8 cellular contexts compared by ENCODE assay signal in genomic region chr7:128166603-128167315, GRCh38.
DNase-seq lines count a peak whose midpoint lies in the region; ATAC-seq and TF ChIP-seq lines count a peak whose summit lies in the region.

No MANE protein-coding gene starts in this region.

- peak overlapping the region; percentile 67 for H3K4me3 Mint-ChIP-seq in central memory CD8-positive, alpha-beta T cell
- peak overlapping the region; percentile 81 for H3K4me3 Mint-ChIP-seq in memory B cell

- peak; percentile 80 for DNase-seq in DMS53 (lab: John Stamatoyannopoulos, UW)
- peak; percentile 33 for DNase-seq in NCI-H1105 treated with DMSO at 0.1 percent for 48 hours (lab: John Stamatoyannopoulos, UW)
- DNase-seq in central memory CD8-positive, alpha-beta T cell (ENCODE audit: low spot score in 2 of 2): no peak
- DNase-seq in memory B cell (ENCODE audit: low spot score in 2 of 2): peak; percentile 31 to 42
- DNase-seq in transverse colon: no peak
- no peak for DNase-seq in SIG-M5 (lab: John Stamatoyannopoulos, UW)

- H3K27me3 ChIP-seq in transverse colon: peaks cover 94% of the 10 kb centered on the region

- H3K4me3 ChIP-seq in transverse colon: peak overlapping the region; percentile 5 to 52 (median 26)

- H3K27ac Mint-ChIP-seq in central memory CD8-positive, alpha-beta T cell (ENCODE audit: low read depth): no peak overlapping the region
- no peak overlapping the region for H3K27ac Mint-ChIP-seq in memory B cell

- ATAC-seq in central memory CD8-positive, alpha-beta T cell (replicated peaks; ENCODE audit: extremely low read depth, poor library complexity, severe bottlenecking): peak; percentile 22
- ATAC-seq in memory B cell (ENCODE audit: low read depth) (peak; percentile 23), GM21526 (IDR thresholded peaks at IDR 0.05; ENCODE audit: low FRiP score, unreplicated experiment) (no peak), HG02852 (IDR thresholded peaks at IDR 0.05; ENCODE audit: unreplicated experiment) (no peak)

- intact Hi-C loops in transverse colon (cut with DNase I; ENCODE audit: low total_unique reads): no loop called here

- peaks cover 0 to 24% (median 19%) of the 10 kb centered on the region in 4 donors for H3K4me1 ChIP-seq in transverse colon

- peaks cover 87% of the 10 kb centered on the region for H3K27me3 Mint-ChIP-seq in central memory CD8-positive, alpha-beta T cell
- peaks cover 27% of the 10 kb centered on the region for H3K27me3 Mint-ChIP-seq in memory B cell

- no peaks in the 10 kb centered on the region for H3K9me3 ChIP-seq in transverse colon

- in situ Hi-C loops in transverse colon (cut with MboI; ENCODE audit: low pct_ligation_motif_present in 1 of 4, low pct_unique_long_range_greater_than_20kb in 1 of 4, low sequenced_read_pairs in 3 of 4): no loop called here

- H3K9me3 Mint-ChIP-seq in central memory CD8-positive, alpha-beta T cell: no peaks in the 10 kb centered on the region
- H3K9me3 Mint-ChIP-seq in memory B cell: no peaks in the 10 kb centered on the region

- no peaks in the 10 kb centered on the region for H3K36me3 ChIP-seq in transverse colon

- peaks cover 24% of the 10 kb centered on the region for H3K4me1 Mint-ChIP-seq in central memory CD8-positive, alpha-beta T cell
- peaks cover 16% of the 10 kb centered on the region for H3K4me1 Mint-ChIP-seq in memory B cell

- no peak overlapping the region for H3K27ac ChIP-seq in transverse colon

- WGBS in transverse colon (ENCODE audit: low coverage in 1 of 2), 2 donors: 4% methylated on average over 33 of the region's 63 CpGs; no CpG with 5 or more reads in 1 of the 2 donors

- no peak for TF ChIP-seq POLR2A in transverse colon (IDR thresholded peaks at IDR 0.05)

- no peak for TF ChIP-seq EP300 in transverse colon (IDR thresholded peaks at IDR 0.05; ENCODE audit: low read depth)

- no peak for TF ChIP-seq CTCF in transverse colon (IDR thresholded peaks at IDR 0.05)

- H3K36me3 Mint-ChIP-seq in central memory CD8-positive, alpha-beta T cell (ENCODE audit: insufficient read depth): no peaks in the 10 kb centered on the region
- peaks cover 3% of the 10 kb centered on the region for H3K36me3 Mint-ChIP-seq in memory B cell

Comparison
In these comparisons a context has a peak if more than half of its experiments do, and no peak if none do; other contexts are left out.
1. DNase-seq: peak in DMS53 (single experiment), NCI-H1105 treated with DMSO at 0.1 percent for 48 hours (single experiment) and memory B cell (2 of 2); none in central memory CD8-positive, alpha-beta T cell (0 of 2), transverse colon (single experiment) and SIG-M5 (single experiment).
2. ATAC-seq: peak in central memory CD8-positive, alpha-beta T cell (single experiment) and memory B cell (single experiment); none in GM21526 (single experiment) and HG02852 (single experiment).